1 cellular context compared by ENCODE assay signal in the genomic region with DNA sequence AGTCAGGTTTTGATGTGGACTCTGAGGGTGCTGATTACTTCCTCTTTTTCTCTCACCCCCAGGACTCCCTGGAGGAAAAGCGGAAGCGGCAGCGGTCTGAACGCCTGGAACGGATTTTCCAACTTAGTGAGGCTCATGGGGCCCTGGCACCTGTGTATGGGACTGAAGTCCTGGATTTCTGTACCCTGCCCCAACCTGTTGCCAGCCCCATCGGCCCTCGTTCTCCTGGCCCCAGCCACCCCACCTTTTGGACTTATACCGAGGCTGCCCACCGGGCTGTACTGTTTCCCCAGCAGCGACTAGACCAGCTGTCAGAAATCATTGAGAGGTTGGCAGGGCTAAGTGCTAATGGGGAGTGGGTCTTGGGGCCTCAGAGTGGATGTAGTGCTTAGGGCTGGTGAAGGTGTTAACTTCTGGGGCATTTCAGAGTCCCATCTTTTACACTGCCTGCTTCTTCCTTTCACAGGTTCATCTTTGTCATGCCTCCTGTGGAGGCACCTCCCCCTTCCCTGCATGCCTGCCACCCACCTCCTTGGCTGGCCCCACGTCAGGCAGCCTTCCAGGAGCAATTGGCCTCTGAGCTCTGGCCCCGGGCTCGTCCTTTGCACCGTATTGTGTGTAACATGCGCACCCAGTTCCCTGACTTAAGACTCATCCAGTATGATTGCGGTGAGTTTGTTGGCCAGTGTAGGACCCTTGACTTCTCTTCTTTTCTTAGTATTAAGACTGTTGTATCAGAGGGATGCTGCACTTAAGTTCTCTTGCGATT.
TF ChIP-seq lines count a peak whose summit lies in the region.

No MANE protein-coding gene starts in this region.

TF ChIP-seq in GM23338, 12 proteins besides CTCF, POLR2A, EP300 and RAD21 (continued from another document):
- TF ChIP-seq ZNF462 (CRISPR knock-in tag; IDR thresholded peaks at IDR 0.05) (no peak), EZH2phosphoT487 (IDR thresholded peaks at IDR 0.05; ENCODE audit: unreplicated experiment) (no peak)
